8 cellular contexts compared by ENCODE assay signal in genomic region chr12:69157023-69157655, GRCh38.
DNase-seq lines count a peak whose midpoint lies in the region; ATAC-seq, FAIRE-seq and TF ChIP-seq lines count a peak whose summit lies in the region.

No MANE protein-coding gene starts in this region.

- H3K27ac ChIP-seq in CD8-positive, alpha-beta memory T cell (ENCODE audit: low read depth, low read length) = no peak overlapping the region
- H3K27ac ChIP-seq in H1 (ENCODE audit: low read depth, low read length) = no peak overlapping the region

- peak overlapping the region in 5 of 8 donors; percentile 19 to 91 (median 33) for H3K27ac Mint-ChIP-seq in CD8-positive, alpha-beta memory T cell

- no peak overlapping the region; the same call in 1 of the 2 replicates for H3K18ac ChIP-seq in H1 (ENCODE audit: extremely low read depth, low read length)

- H2BK12ac ChIP-seq in H1 (ENCODE audit: low read depth, low read length) = no peak overlapping the region

- POLR2A ChIA-PET in CD8-positive, alpha-beta memory T cell (lab: Charles Lee) = interaction anchor here (1.5 kb wide), 1 partner anchor 82 kb away, joined by 3 read pairs; the partner anchor contains the start of gene CPSF6
- POLR2A ChIA-PET in H1 (lab: Charles Lee; ENCODE audit: partially characterized antibody) = interaction anchor here (0.9 to 2.4 kb wide), 6 partner anchors 11 to 89 kb away, joined by 4 to 9 read pairs (median 4); partner anchors contain the start of gene CPSF6

- peak; percentile 52 for FAIRE-seq in H1 (lab: Jason Lieb, UNC)

- H2BK120ac ChIP-seq in H1 (replicated peaks; ENCODE audit: low read depth, low read length) = no peak overlapping the region

- TF ChIP-seq RAD21 in H1 (IDR thresholded peaks at IDR 0.05 in 1 of 2, conservative IDR thresholded peaks at IDR 0.05 in 1 of 2; ENCODE audit: low read depth in 2 of 2, low read length in 2 of 2) = peak; percentile 73 to 79

- H3K4me1 ChIP-seq in CD8-positive, alpha-beta memory T cell (ENCODE audit: insufficient read depth, low read length) = peaks cover 6% of the 10 kb centered on the region
- peaks cover 0 to 2% (median under 1%) of the 10 kb centered on the region in 4 experiments; a peak in 1 of 7 replicates for H3K4me1 ChIP-seq in H1 (replicated peaks in 1 of 4; ENCODE audit: control insufficient read depth in 3 of 4, insufficient read depth in 4 of 4, low read length in 3 of 4)

- no peak overlapping the region for H2BK5ac ChIP-seq in H1 (ENCODE audit: low read depth, low read length)

- H3K27me3 ChIP-seq in CD8-positive, alpha-beta memory T cell (ENCODE audit: insufficient read depth, low read length, poor library complexity, severe bottlenecking) = no peaks in the 10 kb centered on the region
- H3K27me3 ChIP-seq in H1 (replicated peaks in 1 of 4; ENCODE audit: control insufficient read depth in 3 of 4, extremely low read depth in 1 of 4, insufficient read depth in 3 of 4, low read length in 3 of 4) = no peaks in the 10 kb centered on the region

- H3K79me2 ChIP-seq in H1 (ENCODE audit: control insufficient read depth in 1 of 2, insufficient read depth in 2 of 2, low read length in 2 of 2) = no peaks in the 10 kb centered on the region

- H4K20me1 ChIP-seq in H1 (replicated peaks in 1 of 2; ENCODE audit: control insufficient read depth in 1 of 2, insufficient read depth in 2 of 2, low read length in 2 of 2) = no peaks in the 10 kb centered on the region

- H2AFZ ChIP-seq in H1 (ENCODE audit: low read length) = peak overlapping the region; percentile 90

- peak; percentile 93 to 99 (median 95) for TF ChIP-seq CTCF in H1 (IDR thresholded peaks at IDR 0.05; ENCODE audit: control extremely low read depth in 1 of 3, insufficient read depth in 1 of 3, low read depth in 1 of 3, low read length in 3 of 3)

- peaks cover 12 to 29% (median 21%) of the 10 kb centered on the region in 3 donors for H3K4me1 Mint-ChIP-seq in CD8-positive, alpha-beta memory T cell

- ATAC-seq in GM19438 (IDR thresholded peaks at IDR 0.05; ENCODE audit: low read depth, unreplicated experiment) (peak; percentile 92), HG03520 (IDR thresholded peaks at IDR 0.05; ENCODE audit: unreplicated experiment) (peak; percentile 92)

- no peak overlapping the region for H3K23ac ChIP-seq in H1 (ENCODE audit: insufficient read length)

- no peak overlapping the region for H2AK5ac ChIP-seq in H1 (ENCODE audit: low read depth, low read length)

- no peak overlapping the region for H4K8ac ChIP-seq in H1 (ENCODE audit: extremely low read depth, insufficient read depth, low read length)

- H3K14ac ChIP-seq in H1 (ENCODE audit: insufficient read length) = no peak overlapping the region

- no peaks in the 10 kb centered on the region for H3K9me3 Mint-ChIP-seq in CD8-positive, alpha-beta memory T cell

- CTCF ChIA-PET in CD8-positive, alpha-beta memory T cell (lab: Charles Lee) = interaction anchor here (0.6 to 5.2 kb wide), 25 partner anchors 10 to 1888 kb away, joined by 3 to 46 read pairs (median 4); partner anchors contain the start of gene CAND1
- CTCF ChIA-PET in H1 (lab: Charles Lee; ENCODE audit: partially characterized antibody) = interaction anchor here (0.6 to 7.0 kb wide), 52 partner anchors 10 to 339 kb away, joined by 3 to 90 read pairs (median 4); no protein-coding TSS in a partner anchor

- no peak overlapping the region for H2BK15ac ChIP-seq in H1 (ENCODE audit: low read length)

- no peak overlapping the region for H3K9ac ChIP-seq in H1 (replicated peaks in 1 of 4; ENCODE audit: extremely low read depth in 1 of 4, low read depth in 3 of 4, low read length in 3 of 4)

- no peak overlapping the region for H2BK20ac ChIP-seq in H1 (ENCODE audit: low read length)

- no peak overlapping the region for H3K4ac ChIP-seq in H1 (replicated peaks; ENCODE audit: insufficient read length, low read depth, low read length)

- no peak overlapping the region for H4K5ac ChIP-seq in H1 (ENCODE audit: insufficient read length, low read depth, low read length)

- peak overlapping the region; percentile 46 to 84 (median 67) for H3K4me3 Mint-ChIP-seq in CD8-positive, alpha-beta memory T cell

- H4K91ac ChIP-seq in H1 (replicated peaks; ENCODE audit: insufficient read length, low read length) = no peak overlapping the region

- H3K4me3 ChIP-seq in CD8-positive, alpha-beta memory T cell (ENCODE audit: low read length) = no peak overlapping the region
- H3K4me3 ChIP-seq in H1 (ENCODE audit: extremely low read depth in 1 of 4, insufficient read depth in 2 of 4, low read depth in 3 of 4, low read length in 4 of 4) = no peak overlapping the region

- no peaks in the 10 kb centered on the region for H3K9me3 ChIP-seq in CD8-positive, alpha-beta memory T cell (ENCODE audit: low read length)
- H3K9me3 ChIP-seq in H1 (ENCODE audit: insufficient read depth in 2 of 2, low read depth in 1 of 2, low read length in 1 of 2) = no peaks in the 10 kb centered on the region

- peaks cover 0 to 3% of the 10 kb centered on the region in 2 donors for H3K27me3 Mint-ChIP-seq in CD8-positive, alpha-beta memory T cell

- no peaks in the 10 kb centered on the region for H3K36me3 Mint-ChIP-seq in CD8-positive, alpha-beta memory T cell

- H3K79me1 ChIP-seq in H1 (ENCODE audit: low read depth, low read length) = no peaks in the 10 kb centered on the region

- H3K56ac ChIP-seq in H1 (replicated peaks; ENCODE audit: insufficient read length, low read depth, low read length) = no peak overlapping the region

- DNase-seq in CD8-positive, alpha-beta memory T cell = peak; percentile 76 to 90 (median 82)
- DNase-seq in NOMO-1 (lab: John Stamatoyannopoulos, UW; ENCODE audit: unreplicated experiment in 2 of 2) (peak; percentile 84 to 87), H1 (ENCODE audit: low read depth in 1 of 2, low spot score in 2 of 2) (peak; percentile 77 to 97), midbrain (lab: John Stamatoyannopoulos, UW) (peak; percentile 84)
- peak; percentile 97 for DNase-seq in activated CD8-positive, alpha-beta memory T cell treated with anti-CD3 and anti-CD28 coated beads for 24 hours
- DNase-seq in stimulated activated CD8-positive, alpha-beta memory T cell treated with anti-CD3 and anti-CD28 coated beads, Interleukin-4, amount 100 ng/mL, for 4 hours (ENCODE audit: low read depth in 2 of 2, low spot score in 1 of 2) = peak; percentile 69 to 85

- 36% methylated on average over 13 of the region's 13 CpGs; no CpG with 5 or more reads in 1 of the 2 experiments for WGBS in H1 (ENCODE audit: extremely low coverage in 1 of 2, insufficient coverage in 1 of 2, insufficient read length in 1 of 2, insufficient replicate concordance in 2 of 2, low coverage in 1 of 2, low lambda C conversion rate in 2 of 2, missing lambda C conversion rate in 1 of 2), 2 experiments

- TF ChIP-seq EP300 in H1 (IDR thresholded peaks at IDR 0.05; ENCODE audit: borderline replicate concordance in 1 of 2, low read depth in 2 of 2, low read length in 2 of 2) = no peak

- no peak overlapping the region for H3K4me2 ChIP-seq in H1 (ENCODE audit: insufficient read depth in 1 of 2, low read depth in 2 of 2, low read length in 2 of 2)

- H3K36me3 ChIP-seq in CD8-positive, alpha-beta memory T cell (ENCODE audit: insufficient read depth, low read length) = no peaks in the 10 kb centered on the region
- no peaks in the 10 kb centered on the region for H3K36me3 ChIP-seq in H1 (ENCODE audit: control insufficient read depth in 2 of 4, insufficient read depth in 4 of 4, low read length in 3 of 4)

- 0 out of 3 replicates have a peak, but pooled peaks of 1 of the 2 experiments have one; percentile 46 for TF ChIP-seq POLR2A in H1 (IDR thresholded peaks at IDR 0.05; ENCODE audit: control extremely low read depth in 1 of 2, low read depth in 2 of 2, low read length in 2 of 2)

- H3K23me2 ChIP-seq in H1 (ENCODE audit: low read depth, low read length) = no peaks in the 10 kb centered on the region

TF ChIP-seq in H1, 55 proteins besides CTCF, POLR2A, EP300 and RAD21:
- peak; percentile 36; the same call in 1 of the 2 replicates for TF ChIP-seq CREB1 (IDR thresholded peaks at IDR 0.05)
- TF ChIP-seq YY1 (IDR thresholded peaks at IDR 0.05; ENCODE audit: low read depth, low read length) = 0 out of 2 replicates have a peak, but pooled peaks have one; percentile 27
- no peak for TF ChIP-seq SIN3A (conservative IDR thresholded peaks at IDR 0.05 in 1 of 2, IDR thresholded peaks at IDR 0.05 in 1 of 2; ENCODE audit: low read depth in 1 of 2, low read length in 2 of 2)
- 0 out of 2 replicates have a peak, but pooled peaks have one; percentile 28 for TF ChIP-seq POLR2AphosphoS5 (IDR thresholded peaks at IDR 0.05; ENCODE audit: low read depth, low read length)
- TF ChIP-seq TBP (IDR thresholded peaks at IDR 0.05; ENCODE audit: low read depth, low read length) = peak; percentile 47
- 0 out of 2 replicates have a peak, but pooled peaks have one; percentile 34 for TF ChIP-seq TAF1 (IDR thresholded peaks at IDR 0.05; ENCODE audit: low read depth, low read length)
- peak; percentile 60 for TF ChIP-seq MAX (IDR thresholded peaks at IDR 0.05)
- TF ChIP-seq BACH1 (IDR thresholded peaks at IDR 0.05; ENCODE audit: low read length) = no peak
- no peak for TF ChIP-seq NRF1 (IDR thresholded peaks at IDR 0.05; ENCODE audit: low read depth, low read length)
- peak; percentile 39; the same call in 1 of the 2 replicates for TF ChIP-seq GABPA (IDR thresholded peaks at IDR 0.05; ENCODE audit: borderline replicate concordance, insufficient read depth, low read length)
TF ChIP-seq in H1: peak in this region for 7.
